ENCODE assay signal across 1 cellular context in the genomic region with DNA sequence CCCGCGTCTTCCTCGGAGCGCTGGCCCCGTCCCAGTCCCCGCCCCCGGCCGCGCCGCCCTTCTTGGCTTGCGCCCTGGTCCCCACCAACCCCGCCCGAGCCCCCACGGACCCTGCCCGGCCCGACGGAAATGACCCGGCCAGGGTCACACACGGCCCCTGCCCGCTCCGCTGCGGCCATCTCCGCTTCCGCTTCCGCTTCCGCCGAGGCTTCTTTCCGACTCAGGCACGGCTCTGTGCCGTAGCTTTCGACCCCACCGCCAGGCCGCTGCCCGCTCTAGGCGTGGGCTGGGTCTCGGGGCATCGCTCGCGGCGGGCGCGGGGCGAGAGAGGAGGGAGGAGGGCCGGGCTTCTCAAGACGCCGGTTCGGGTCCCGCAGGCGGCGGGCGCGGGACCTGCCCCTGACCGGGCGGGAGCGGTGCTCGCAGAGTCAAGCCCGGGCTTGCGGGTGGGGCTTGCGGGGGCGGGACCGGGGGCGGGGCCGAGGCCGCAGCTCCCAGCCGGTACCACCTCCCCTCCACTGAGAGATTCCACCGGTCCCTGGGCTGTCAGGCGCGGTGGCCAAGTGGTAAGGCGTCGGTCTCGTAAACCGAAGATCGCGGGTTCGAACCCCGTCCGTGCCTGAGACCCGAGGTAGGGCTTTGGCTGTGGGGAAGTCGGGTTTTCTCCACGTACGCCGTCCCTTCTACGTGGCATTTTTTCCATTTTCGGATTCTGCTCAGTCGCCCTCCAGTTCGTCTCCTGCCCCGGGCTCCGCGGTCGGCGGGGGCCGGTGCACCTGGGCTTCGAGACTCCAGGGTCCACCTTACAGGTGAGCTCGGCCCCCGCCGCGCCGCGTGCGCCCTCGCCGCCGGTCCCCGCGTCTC.
TF ChIP-seq lines count a peak whose summit lies in the region.

No MANE protein-coding gene starts in this region.

TF ChIP-seq in HepG2, 621 proteins besides CTCF, POLR2A, EP300 and RAD21 (continued from another document and continues in another):
- TF ChIP-seq TAF1 (CRISPR knock-in tag; IDR thresholded peaks at IDR 0.05) = peak; percentile 81
- TF ChIP-seq NR2F1 (CRISPR knock-in tag; IDR thresholded peaks at IDR 0.05) = no peak; a peak in 2 of 4 replicates
- TF ChIP-seq EHMT2 (IDR thresholded peaks at IDR 0.05; ENCODE audit: borderline replicate concordance, low read depth, low read length) = no peak
- TF ChIP-seq ZNF678 (CRISPR knock-in tag; IDR thresholded peaks at IDR 0.05) = 0 out of 2 replicates have a peak, but pooled peaks have one; percentile 61
- 0 out of 2 replicates have a peak, but pooled peaks have one; percentile 54 for TF ChIP-seq ZNF121 (CRISPR knock-in tag; IDR thresholded peaks at IDR 0.05)
- TF ChIP-seq AHR (CRISPR knock-in tag; IDR thresholded peaks at IDR 0.05) = no peak; the same call in 1 of the 2 replicates
- peak; percentile 74; the same call in 1 of the 2 replicates for TF ChIP-seq GPN1 (CRISPR knock-in tag; IDR thresholded peaks at IDR 0.05; ENCODE audit: borderline replicate concordance)
- TF ChIP-seq FOXK1 (CRISPR knock-in tag; IDR thresholded peaks at IDR 0.05; ENCODE audit: borderline replicate concordance, low read depth) = peak; percentile 41; the same call in 1 of the 2 replicates
- peak; percentile 76 for TF ChIP-seq GMEB1 (CRISPR knock-in tag; IDR thresholded peaks at IDR 0.05; ENCODE audit: borderline replicate concordance)
- no peak for TF ChIP-seq ZNF558 (CRISPR knock-in tag; IDR thresholded peaks at IDR 0.05; ENCODE audit: borderline replicate concordance)
- TF ChIP-seq ZMAT3 (CRISPR knock-in tag; conservative IDR thresholded peaks at IDR 0.05) = peak; percentile 87
- TF ChIP-seq ZNF180 (CRISPR knock-in tag; IDR thresholded peaks at IDR 0.05; ENCODE audit: borderline replicate concordance, low read depth) = peak; percentile 58; the same call in 1 of the 2 replicates
- 0 out of 2 replicates have a peak, but pooled peaks have one; percentile 18 for TF ChIP-seq ZFP1 (CRISPR knock-in tag; IDR thresholded peaks at IDR 0.05)
- TF ChIP-seq TFE3 (CRISPR knock-in tag; IDR thresholded peaks at IDR 0.05) = peak; percentile 13
- no peak for TF ChIP-seq ZNF660 (CRISPR knock-in tag; IDR thresholded peaks at IDR 0.05; ENCODE audit: borderline replicate concordance, low read depth)
- no peak for TF ChIP-seq LCORL (IDR thresholded peaks at IDR 0.05)
- 0 out of 2 replicates have a peak, but pooled peaks have one; percentile 38 for TF ChIP-seq LCORL (CRISPR knock-in tag; IDR thresholded peaks at IDR 0.05)
- no peak for TF ChIP-seq FOXJ3 (CRISPR knock-in tag; IDR thresholded peaks at IDR 0.05; ENCODE audit: borderline replicate concordance)
- TF ChIP-seq ZBTB46 (CRISPR knock-in tag; IDR thresholded peaks at IDR 0.05; ENCODE audit: borderline replicate concordance) = peak; percentile 85; the same call in 1 of the 2 replicates
- peak; percentile 6; the same call in 1 of the 2 replicates for TF ChIP-seq HCFC1 (IDR thresholded peaks at IDR 0.05; ENCODE audit: low read depth, low read length)
- no peak for TF ChIP-seq PREB (CRISPR knock-in tag; IDR thresholded peaks at IDR 0.05)
- peak; percentile 37; the same call in 1 of the 2 replicates for TF ChIP-seq ARHGAP35 (CRISPR knock-in tag; IDR thresholded peaks at IDR 0.05; ENCODE audit: borderline replicate concordance)
- TF ChIP-seq ZNF232 (CRISPR knock-in tag; IDR thresholded peaks at IDR 0.05; ENCODE audit: borderline replicate concordance) = peak; percentile 71; the same call in 1 of the 2 replicates
- peak; percentile 92 for TF ChIP-seq ZFY (CRISPR knock-in tag; IDR thresholded peaks at IDR 0.05)
- TF ChIP-seq SOX6 (IDR thresholded peaks at IDR 0.05) = no peak
- 0 out of 2 replicates have a peak, but pooled peaks have one; percentile 35 for TF ChIP-seq SOX6 (CRISPR knock-in tag; IDR thresholded peaks at IDR 0.05)
- no peak for TF ChIP-seq ZNF34 (CRISPR knock-in tag; IDR thresholded peaks at IDR 0.05; ENCODE audit: borderline replicate concordance)
- TF ChIP-seq ZNF12 (CRISPR knock-in tag; IDR thresholded peaks at IDR 0.05) = no peak; the same call in 1 of the 2 replicates
- TF ChIP-seq UBTF (CRISPR knock-in tag; IDR thresholded peaks at IDR 0.05) = peak; percentile 89
- TF ChIP-seq, protein P1, sequence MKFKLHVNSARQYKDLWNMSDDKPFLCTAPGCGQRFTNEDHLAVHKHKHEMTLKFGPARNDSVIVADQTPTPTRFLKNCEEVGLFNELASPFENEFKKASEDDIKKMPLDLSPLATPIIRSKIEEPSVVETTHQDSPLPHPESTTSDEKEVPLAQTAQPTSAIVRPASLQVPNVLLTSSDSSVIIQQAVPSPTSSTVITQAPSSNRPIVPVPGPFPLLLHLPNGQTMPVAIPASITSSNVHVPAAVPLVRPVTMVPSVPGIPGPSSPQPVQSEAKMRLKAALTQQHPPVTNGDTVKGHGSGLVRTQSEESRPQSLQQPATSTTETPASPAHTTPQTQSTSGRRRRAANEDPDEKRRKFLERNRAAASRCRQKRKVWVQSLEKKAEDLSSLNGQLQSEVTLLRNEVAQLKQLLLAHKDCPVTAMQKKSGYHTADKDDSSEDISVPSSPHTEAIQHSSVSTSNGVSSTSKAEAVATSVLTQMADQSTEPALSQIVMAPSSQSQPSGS (CRISPR knock-in tag; IDR thresholded peaks at IDR 0.05) = peak; percentile 63
- TF ChIP-seq GATAD1 (CRISPR knock-in tag; IDR thresholded peaks at IDR 0.05) = peak; percentile 80
- TF ChIP-seq REPIN1 (CRISPR knock-in tag; IDR thresholded peaks at IDR 0.05; ENCODE audit: borderline replicate concordance, low read depth) = peak; percentile 90
- TF ChIP-seq ZNF24 (IDR thresholded peaks at IDR 0.05) = peak; percentile 96
- no peak for TF ChIP-seq ATM (IDR thresholded peaks at IDR 0.05; ENCODE audit: borderline replicate concordance)
- TF ChIP-seq ZBTB1 (CRISPR knock-in tag; IDR thresholded peaks at IDR 0.05; ENCODE audit: borderline replicate concordance) = no peak
- TF ChIP-seq NCOA1 (CRISPR knock-in tag; IDR thresholded peaks at IDR 0.05) = peak; percentile 93
- TF ChIP-seq FUBP1 (CRISPR knock-in tag; IDR thresholded peaks at IDR 0.05; ENCODE audit: borderline replicate concordance) = no peak
- TF ChIP-seq ZC3H4 (CRISPR knock-in tag; IDR thresholded peaks at IDR 0.05; ENCODE audit: borderline replicate concordance) = no peak
- no peak for TF ChIP-seq NONO (IDR thresholded peaks at IDR 0.05)
- peak; percentile 83; the same call in 1 of the 2 replicates for TF ChIP-seq NONO (CRISPR knock-in tag; conservative IDR thresholded peaks at IDR 0.05)
- TF ChIP-seq MEIS2 (CRISPR knock-in tag; IDR thresholded peaks at IDR 0.05) = peak; percentile 56
- TF ChIP-seq HIVEP1 (CRISPR knock-in tag; IDR thresholded peaks at IDR 0.05) = no peak
- no peak for TF ChIP-seq ZNF512 (CRISPR knock-in tag; IDR thresholded peaks at IDR 0.05)
- no peak; the same call in 1 of the 2 replicates for TF ChIP-seq SOX13 (IDR thresholded peaks at IDR 0.05)
- peak in 1 of 2 experiments; percentile 7; a peak in 2 of 4 replicates for TF ChIP-seq SOX13 (CRISPR knock-in tag; conservative IDR thresholded peaks at IDR 0.05 in 1 of 2, IDR thresholded peaks at IDR 0.05 in 1 of 2)
- TF ChIP-seq PHF5A (CRISPR knock-in tag; IDR thresholded peaks at IDR 0.05; ENCODE audit: low read depth, unreplicated experiment) = peak; percentile 80
- peak; percentile 43; the same call in 1 of the 2 replicates for TF ChIP-seq SPEN (CRISPR knock-in tag; IDR thresholded peaks at IDR 0.05; ENCODE audit: low read depth)
